ENCODE assay signal across 17 cellular contexts in genomic region chr4:99395595-99396364, GRCh38. TPM values are rescaled to one million over a fixed set of nuclear protein-coding genes. Genes with fewer than 3 reads are reported as not detected.
DNase-seq lines count a peak whose midpoint lies in the region; FAIRE-seq and TF ChIP-seq lines count a peak whose summit lies in the region.
"Had no signal": no experiment of that assay in that cellular context is flagged by ENCODE, and none has a peak within 500 bp of the region (broad histone marks: within the 10 kb centered on the region; RNA-seq: fewer than 3 reads in every experiment).

No MANE protein-coding gene starts in this region.

- H3K4me2 ChIP-seq in GM23248 (ENCODE audit: unreplicated experiment) (peak overlapping the region; percentile 47), keratinocyte (ENCODE audit: control insufficient read depth, extremely low read depth, insufficient read depth, low read depth, low read length) (no peak overlapping the region)

- H3K4me1 ChIP-seq in GM23248 (ENCODE audit: insufficient read depth): peaks cover 20% of the 10 kb centered on the region
- no peaks in the 10 kb centered on the region for H3K4me1 ChIP-seq in keratinocyte (ENCODE audit: control insufficient read depth, extremely low read depth, insufficient read depth, low read length)
- peaks cover 0 to 5% (median 4%) of the 10 kb centered on the region in 5 donors for H3K4me1 ChIP-seq in subcutaneous abdominal adipose tissue (ENCODE audit: control insufficient read depth in 5 of 5, insufficient read depth in 5 of 5, low read length in 5 of 5)
- peaks cover 0 to 4% of the 10 kb centered on the region in 2 donors for H3K4me1 ChIP-seq in kidney (ENCODE audit: control insufficient read depth in 1 of 2, insufficient read depth in 1 of 2, low read depth in 1 of 2, low read length in 2 of 2)
- H3K4me1 ChIP-seq in HAP-1: no peaks in the 10 kb centered on the region
- H3K4me1 ChIP-seq: spleen had no signal

- H3K27ac ChIP-seq in GM23248 (peak overlapping the region; percentile 67), keratinocyte (ENCODE audit: control insufficient read depth, insufficient read depth, low read length) (no peak overlapping the region), subcutaneous abdominal adipose tissue (ENCODE audit: low read depth, low read length) (peak overlapping the region; percentile 24), kidney (ENCODE audit: low read depth in 2 of 2, low read length in 2 of 2) (no peak overlapping the region)
- H3K27ac ChIP-seq: spleen had no signal

- H3K36me3 ChIP-seq in GM23248 (ENCODE audit: low read depth) (no peaks in the 10 kb centered on the region), keratinocyte (ENCODE audit: control insufficient read depth in 2 of 2, extremely low read depth in 1 of 2, insufficient read depth in 2 of 2, low read length in 2 of 2) (no peaks in the 10 kb centered on the region), subcutaneous abdominal adipose tissue (ENCODE audit: control insufficient read depth in 5 of 5, insufficient read depth in 5 of 5, low read length in 5 of 5) (no peaks in the 10 kb centered on the region), kidney (ENCODE audit: control insufficient read depth in 1 of 2, insufficient read depth in 2 of 2, low read length in 2 of 2) (no peaks in the 10 kb centered on the region), HAP-1 (replicated peaks) (no peaks in the 10 kb centered on the region)
- H3K36me3 ChIP-seq: spleen had no signal

- intact Hi-C loops in kidney (cut with DNase I): no loop called here

- FAIRE-seq in keratinocyte (lab: Jason Lieb, UNC) (peak; percentile 53), kidney (lab: Jason Lieb, UNC) (no peak)
- FAIRE-seq: GM12891 had no signal

- peak; percentile 68 for DNase-seq in GM23248
- DNase-seq in amniotic epithelial cell (ENCODE audit: low read depth): peak; percentile 13
- DNase-seq in keratinocyte (ENCODE audit: low read depth, low spot score): no peak
- no peak for DNase-seq in kidney
- no peak for DNase-seq in HAP-1 (ENCODE audit: low spot score in 2 of 2)
- no peak for DNase-seq in activated CD4-positive, alpha-beta T cell treated with anti-CD3 and anti-CD28 coated beads for 48 hours
- no peak for DNase-seq in GM13977 (ENCODE audit: low spot score)
- DNase-seq: activated CD4-positive, alpha-beta T cell treated with anti-CD3 and anti-CD28 coated beads, Interleukin-2, amount 50 U/mL, for 4 hours; activated naive CD4-positive, alpha-beta T cell treated with anti-CD3 and anti-CD28 coated beads, Interleukin-2, amount 50 U/mL, for 16 hours; DMS 273 treated with DMSO at 0.1 percent for 48 hours; effector memory CD8-positive, alpha-beta T cell; naive B cell; NCI-H1092 treated with DMSO at 0.1 percent for 48 hours; spleen had no signal

- H3F3A ChIP-seq in GM23248 (ENCODE audit: insufficient read depth): peaks cover 14% of the 10 kb centered on the region

- WGBS in GM23248 (ENCODE audit: low coverage in 1 of 2, low lambda C conversion rate in 2 of 2, missing lambda C conversion rate in 2 of 2), 2 experiments: 55% methylated on average over 3 of the region's 3 CpGs

- H4K20me1 ChIP-seq in GM23248 (ENCODE audit: insufficient read depth) (no peaks in the 10 kb centered on the region), keratinocyte (ENCODE audit: control insufficient read depth, extremely low read depth, insufficient read depth, low read length) (no peaks in the 10 kb centered on the region)

- H3K9me1 ChIP-seq in keratinocyte (ENCODE audit: control insufficient read depth, extremely low read depth, insufficient read depth, low read length): no peaks in the 10 kb centered on the region

- H3K9me3 ChIP-seq in GM23248 (ENCODE audit: low read depth) (no peaks in the 10 kb centered on the region), keratinocyte (ENCODE audit: control insufficient read depth, low read depth, low read length) (no peaks in the 10 kb centered on the region), subcutaneous abdominal adipose tissue (ENCODE audit: control insufficient read depth in 5 of 5, low read length in 5 of 5) (peaks cover 0 to 10% (median 0%) of the 10 kb centered on the region in 5 donors), kidney (ENCODE audit: control insufficient read depth in 1 of 2, low read length in 2 of 2) (peaks cover 0 to 4% of the 10 kb centered on the region in 2 donors), HAP-1 (no peaks in the 10 kb centered on the region)

- H3K9ac ChIP-seq in GM23248: peak overlapping the region; percentile 6; the same call in 1 of the 2 replicates
- no peak overlapping the region for H3K9ac ChIP-seq in keratinocyte (ENCODE audit: control insufficient read depth, extremely low read depth, insufficient read depth, low read length)
- no peak overlapping the region for H3K9ac ChIP-seq in subcutaneous abdominal adipose tissue (ENCODE audit: low read length in 5 of 5)
- H3K9ac ChIP-seq in kidney (ENCODE audit: low read length in 2 of 2): no peak overlapping the region

- in situ Hi-C loops in GM23248 (cut with MboI) (no loop called here), HAP-1 (cut with MboI; ENCODE audit: low sequenced_read_pairs) (no loop called here), GM13977 (cut with MboI; ENCODE audit: low pct_unique_long_range_greater_than_20kb, low sequenced_read_pairs, unreplicated experiment) (no loop called here)

- H3K27me3 ChIP-seq in GM23248 (replicated peaks; ENCODE audit: insufficient read depth): no peaks in the 10 kb centered on the region
- H3K27me3 ChIP-seq in keratinocyte (ENCODE audit: control insufficient read depth, extremely low read depth, insufficient read depth, low read length): no peaks in the 10 kb centered on the region
- H3K27me3 ChIP-seq in subcutaneous abdominal adipose tissue (ENCODE audit: control insufficient read depth in 5 of 5, insufficient read depth in 4 of 5, low read length in 5 of 5): no peaks in the 10 kb centered on the region
- no peaks in the 10 kb centered on the region for H3K27me3 ChIP-seq in HAP-1 (ENCODE audit: low read depth)
- H3K27me3 ChIP-seq: spleen had no signal

- dilution Hi-C loops in keratinocyte (cut with MboI; ENCODE audit: extremely low pct_ligation_motif_present, low sequenced_read_pairs): no loop called here

- no peak overlapping the region for H2AFZ ChIP-seq in GM23248
- H2AFZ ChIP-seq in keratinocyte (ENCODE audit: control insufficient read depth, low read length): no peak overlapping the region

- H3K4me3 ChIP-seq in GM23248 (no peak overlapping the region), keratinocyte (ENCODE audit: control insufficient read depth in 2 of 3, extremely low read depth in 1 of 3, insufficient read depth in 2 of 3, low read depth in 1 of 3, low read length in 3 of 3) (no peak overlapping the region), subcutaneous abdominal adipose tissue (ENCODE audit: low read depth in 1 of 5, low read length in 5 of 5) (no peak overlapping the region), kidney (ENCODE audit: low read length in 2 of 2) (no peak overlapping the region), HAP-1 (no peak overlapping the region)
- H3K4me3 ChIP-seq: spleen had no signal

- TF ChIP-seq CTCF in keratinocyte (optimal IDR thresholded peaks at IDR 0.05 in 1 of 3, IDR thresholded peaks at IDR 0.05 in 1 of 3, conservative IDR thresholded peaks at IDR 0.05 in 1 of 3; ENCODE audit: extremely low read depth in 1 of 3, insufficient read depth in 2 of 3, low read length in 3 of 3): no peak
- TF ChIP-seq CTCF in kidney (IDR thresholded peaks at IDR 0.05; ENCODE audit: borderline replicate concordance, extremely low read depth, insufficient read depth): no peak
- TF ChIP-seq CTCF in GM13977 (IDR thresholded peaks at IDR 0.05; ENCODE audit: extremely low read depth, insufficient read depth, missing control alignments): no peak

- no peaks in the 10 kb centered on the region for H3K79me2 ChIP-seq in GM23248 (ENCODE audit: insufficient read depth)
- H3K79me2 ChIP-seq in keratinocyte (ENCODE audit: control insufficient read depth, insufficient read depth, low read length): no peaks in the 10 kb centered on the region

- H3K9me2 ChIP-seq in GM23248 (ENCODE audit: insufficient read depth): no peaks in the 10 kb centered on the region

RNA-seq across cellular contexts. Expression of gene ADH7, which starts 39.4 kb away (rescaled TPM):
- not detected in 2 replicates for total RNA-seq in GM23248 (2014; rRNA removed; shearing (Covaris generic))
- not detected in 2 replicates for polyA plus RNA-seq in GM23248 (2016; fragmentation: Nextera tagmentation; extraction: Ambion mirVana)
- polyA plus RNA-seq in keratinocyte: 0.16 to 2.2 TPM (median 0.56 TPM) in 3 replicates
- polyA plus RNA-seq in keratinocyte (2011; ENCODE audit: low read depth): 1.3 TPM
- 0.19 and 0.32 TPM in 2 replicates for polyA plus RNA-seq in keratinocyte (2011; cell fraction: cytosol; rRNA removed)
- 0.51 and 0.85 TPM in 2 replicates for polyA plus RNA-seq in keratinocyte (2011; cell fraction: nucleus; rRNA removed)
- polyA plus RNA-seq in keratinocyte (2012; ENCODE audit: low replicate concordance): 0.06 and 0.93 TPM in 2 replicates
- polyA minus RNA-seq in keratinocyte: 1.6 TPM in 1 of 3 replicates, not detected in the others
- polyA minus RNA-seq in keratinocyte (2011; cell fraction: cytosol; rRNA and poly(A)+ RNA removed): not detected
- 0.78 TPM in 1 of 2 replicates, not detected in the other for polyA minus RNA-seq in keratinocyte (2011; cell fraction: nucleus; rRNA and poly(A)+ RNA removed)
- not detected for total RNA-seq in kidney
- polyA plus RNA-seq in kidney (ENCODE audit: insufficient read depth, low read depth, low replicate concordance): not detected
- total RNA-seq: spleen; T-helper 1 cell treated with Interleukin-12 subunit alpha and Interleukin-12 subunit beta and Interleukin-4 antibody, amounts not matched to agents 30 ng/mL and 1 ng/mL, for 36 hours had no signal

RNA-seq across cellular contexts. Expression of gene ADH1C, which starts 43.2 kb away (rescaled TPM):
- not detected in 2 replicates for total RNA-seq in GM23248 (2014; rRNA removed; shearing (Covaris generic))
- polyA plus RNA-seq in GM23248 (2016; fragmentation: Nextera tagmentation; extraction: Ambion mirVana): not detected in 2 replicates
- polyA plus RNA-seq in keratinocyte: 0.03 TPM in 1 of 3 replicates, not detected in the others
- not detected for polyA plus RNA-seq in keratinocyte (2011; ENCODE audit: low read depth)
- polyA plus RNA-seq in keratinocyte (2011; cell fraction: cytosol; rRNA removed): not detected in 2 replicates
- not detected in 2 replicates for polyA plus RNA-seq in keratinocyte (2011; cell fraction: nucleus; rRNA removed)
- not detected in 2 replicates for polyA plus RNA-seq in keratinocyte (2012; ENCODE audit: low replicate concordance)
- 0.93 TPM in 1 of 3 replicates, not detected in the others for polyA minus RNA-seq in keratinocyte
- polyA minus RNA-seq in keratinocyte (2011; cell fraction: cytosol; rRNA and poly(A)+ RNA removed): not detected
- not detected in 2 replicates for polyA minus RNA-seq in keratinocyte (2011; cell fraction: nucleus; rRNA and poly(A)+ RNA removed)
- total RNA-seq in kidney: 9.3 TPM
- 28.1 TPM for polyA plus RNA-seq in kidney (ENCODE audit: insufficient read depth, low read depth, low replicate concordance)
- total RNA-seq: T-helper 1 cell treated with Interleukin-12 subunit alpha and Interleukin-12 subunit beta and Interleukin-4 antibody, amounts not matched to agents 30 ng/mL and 1 ng/mL, for 36 hours had no signal

Comparison
In these comparisons a context has a peak if more than half of its experiments do, and no peak if none do; other contexts are left out.
1. DNase-seq: peak in GM23248 (single experiment) and amniotic epithelial cell (single experiment); none in keratinocyte (single experiment), kidney (single experiment), HAP-1 (0 of 2), activated CD4-positive, alpha-beta T cell treated with anti-CD3 and anti-CD28 coated beads for 48 hours (single experiment) and GM13977 (single experiment).
2. H3K27ac ChIP-seq: peak in GM23248 (single experiment) and subcutaneous abdominal adipose tissue (single experiment); none in keratinocyte (single experiment) and kidney (0 of 2).
3. RNA of gene ADH1C, which starts 43.2 kb away (polyA plus RNA-seq): 28.1 TPM in kidney (single experiment); 0.03 TPM in keratinocyte and not detected in GM23248; every median in the first group is over 10 times any median in the second.